In genomic region chr1:117561071-117561470, GRCh38 we compare ENCODE assay signal across 30 cellular contexts. TPM values are rescaled to one million over a fixed set of nuclear protein-coding genes. Genes with fewer than 3 reads are reported as not detected.
"Had no signal": no experiment of that assay in that cellular context is flagged by ENCODE, and none has a peak within 500 bp of the region (broad histone marks: within the 10 kb centered on the region; RNA-seq: fewer than 3 reads in every experiment).

No MANE protein-coding gene starts in this region.

- H3K27ac ChIP-seq: adrenal gland, KMS-11, RWPE1 had no signal

- DNase-seq: activated B cell treated with CpG ODN at 0.5 μM for 24 hours; activated CD4-positive, alpha-beta T cell treated with anti-CD3 and anti-CD28 coated beads for 48 hours; activated CD4-positive, CD25-positive, alpha-beta regulatory T cell treated with anti-CD3 and anti-CD28 coated beads, Interleukin-2, amount 50 U/mL, for 72 hours; activated CD8-positive, alpha-beta T cell treated with anti-CD3 and anti-CD28 coated beads, Interleukin-2, amount 10 ng/mL, durations not matched to agents 7 days and 5 days; activated gamma-delta T cell treated with Interleukin-2 at 50 U/mL for 16 hours; activated naive CD4-positive, alpha-beta T cell treated with anti-CD3 and anti-CD28 coated beads for 36 hours; activated T-cell treated with anti-CD3 and anti-CD28 coated beads, Interleukin-2, amount 50 U/mL, for 24 hours; adrenal gland; body of pancreas; MM.1S; MV-4-11; NCI-H1092; NCI-H187; NCI-H2107; NCI-H2171; NCI-H510A; NCI-H526; NCI-H748 treated with DMSO at 0.1 percent for 48 hours; NK-92 treated with Interleukin-12 subunit alpha and Interleukin-12 subunit beta, amount 100 ng/mL, for 24 hours; PC-3; Right ventricle myocardium superior; SW 1271; T-helper 1 cell; T-helper 2 cell; T-helper 9 cell had no signal

- H3K4me1 ChIP-seq: adrenal gland, breast epithelium had no signal

- H3K4me2 ChIP-seq: KMS-11 had no signal

- H3K4me3 ChIP-seq: adrenal gland, body of pancreas, breast epithelium had no signal

- H3K4me3 Mint-ChIP-seq: activated B cell treated with CpG ODN at 0.5 μM for 24 hours; activated CD8-positive, alpha-beta T cell treated with anti-CD3 and anti-CD28 coated beads, Interleukin-2, amount 10 ng/mL, durations not matched to agents 7 days and 5 days; activated naive CD4-positive, alpha-beta T cell treated with anti-CD3 and anti-CD28 coated beads for 36 hours; activated T-cell treated with anti-CD3 and anti-CD28 coated beads, Interleukin-2, amount 50 U/mL, for 24 hours had no signal

- H3K27ac Mint-ChIP-seq: activated B cell treated with CpG ODN at 0.5 μM for 24 hours; activated CD8-positive, alpha-beta T cell treated with anti-CD3 and anti-CD28 coated beads, Interleukin-2, amount 10 ng/mL, durations not matched to agents 7 days and 5 days; activated naive CD4-positive, alpha-beta T cell treated with anti-CD3 and anti-CD28 coated beads for 36 hours; activated T-cell treated with anti-CD3 and anti-CD28 coated beads, Interleukin-2, amount 50 U/mL, for 24 hours had no signal

- H3K27me3 ChIP-seq: adrenal gland, body of pancreas, breast epithelium had no signal

- ATAC-seq: activated CD8-positive, alpha-beta T cell treated with anti-CD3 and anti-CD28 coated beads, Interleukin-2, amount 10 ng/mL, durations not matched to agents 7 days and 5 days; activated naive CD4-positive, alpha-beta T cell treated with anti-CD3 and anti-CD28 coated beads, Interleukin-2, amount 50 U/mL, for 72 hours; body of pancreas; PC-3 had no signal

- H3K27me3 Mint-ChIP-seq: activated B cell treated with CpG ODN at 0.5 μM for 24 hours; activated T-cell treated with anti-CD3 and anti-CD28 coated beads, Interleukin-2, amount 50 U/mL, for 24 hours had no signal

- H3K36me3 ChIP-seq: adrenal gland, breast epithelium had no signal

- H3K9me3 ChIP-seq: adrenal gland, body of pancreas, breast epithelium had no signal

RNA-seq across cellular contexts. Expression of gene TENT5C, which starts 44.8 kb away (rescaled TPM):
- total RNA-seq: LHCN-M2 had no signal
